In genomic region chr19:12937243-12938053, GRCh38 we compare ENCODE assay signal across 8 cellular contexts. TPM values are rescaled to one million over a fixed set of nuclear protein-coding genes. Genes with fewer than 3 reads are reported as not detected.
A peak's percentile ranks its signal among the peaks of the same experiment; 100 is the strongest.
DNase-seq lines count a peak whose midpoint lies in the region; ATAC-seq and TF ChIP-seq lines count a peak whose summit lies in the region.

No MANE protein-coding gene starts in this region.

- H3K36me3 ChIP-seq in DND-41 (ENCODE audit: insufficient read depth, low read length) (peaks cover 44% of the 10 kb centered on the region), OCI-LY3 (replicated peaks; ENCODE audit: low read depth, low read length) (peaks cover 37% of the 10 kb centered on the region), upper lobe of right lung (peaks cover 30% of the 10 kb centered on the region)

- H3K79me2 ChIP-seq in DND-41 (ENCODE audit: insufficient read depth, low read length) (peaks cover 58% of the 10 kb centered on the region), OCI-LY3 (ENCODE audit: low read length) (peaks cover 52% of the 10 kb centered on the region)

- H4K20me1 ChIP-seq in DND-41 (ENCODE audit: insufficient read depth, low read length) (peaks cover 38% of the 10 kb centered on the region), OCI-LY3 (ENCODE audit: insufficient read depth, low read length) (peaks cover 30% of the 10 kb centered on the region)

- intact Hi-C loops in upper lobe of right lung (cut with DNase I) = no loop called here

- H3K4me3 ChIP-seq in DND-41 (ENCODE audit: low read depth in 1 of 2, low read length in 2 of 2) = peak overlapping the region; percentile 17 to 77; a peak in 3 of 4 replicates
- H3K4me3 ChIP-seq in OCI-LY3 (ENCODE audit: low read length) = peak overlapping the region; percentile 96
- peak overlapping the region; percentile 74 for H3K4me3 ChIP-seq in upper lobe of right lung

- H3K9ac ChIP-seq in DND-41 (ENCODE audit: low read depth, low read length) (peak overlapping the region; percentile 93), OCI-LY3 (ENCODE audit: low read length) (peak overlapping the region; percentile 93)

- peak; percentile 95 for DNase-seq in DND-41
- peak in 17 of 61 donors; percentile 10 to 74 (median 56) for DNase-seq in caudate nucleus (lab: John Stamatoyannopoulos, UW)
- DNase-seq in lung microvascular endothelial cell (ENCODE audit: low read depth in 2 of 2) = peak; percentile 36 to 59
- DNase-seq in upper lobe of right lung = peak; percentile 89
- DNase-seq in ecto neural progenitor cell (ENCODE audit: low spot score) = no peak

- H2AFZ ChIP-seq in DND-41 (ENCODE audit: low read depth, low read length) (peak overlapping the region; percentile 65), OCI-LY3 (ENCODE audit: low read depth, low read length) (no peak overlapping the region)

- ATAC-seq in DND-41 (ENCODE audit: insufficient read depth, low read depth) (peak; percentile 64), HG03558 (IDR thresholded peaks at IDR 0.05; ENCODE audit: extremely low read depth, unreplicated experiment) (peak; percentile 2), upper lobe of right lung (peak; percentile 20), HG03139 (IDR thresholded peaks at IDR 0.05; ENCODE audit: unreplicated experiment) (no peak)

- TF ChIP-seq CTCF in DND-41 (IDR thresholded peaks at IDR 0.05; ENCODE audit: borderline replicate concordance, extremely low read depth, low read length, poor library complexity, severe bottlenecking) (no peak), OCI-LY3 (IDR thresholded peaks at IDR 0.05; ENCODE audit: low read depth, low read length) (no peak; the same call in 1 of the 2 replicates), upper lobe of right lung (IDR thresholded peaks at IDR 0.05) (no peak)

- H3K4me1 ChIP-seq in DND-41 (ENCODE audit: insufficient read depth, low read length) (peaks cover 80% of the 10 kb centered on the region), OCI-LY3 (ENCODE audit: low read length) (peaks cover 55% of the 10 kb centered on the region), upper lobe of right lung (peaks cover 36% of the 10 kb centered on the region)

- peak overlapping the region; percentile 72 for H3K4me2 ChIP-seq in DND-41 (ENCODE audit: insufficient read depth, low read length)
- H3K4me2 ChIP-seq in OCI-LY3 (ENCODE audit: low read length) = peak overlapping the region; percentile 95

- peak overlapping the region; percentile 100 for H3K27ac ChIP-seq in DND-41 (ENCODE audit: low read length)
- H3K27ac ChIP-seq in OCI-LY3 (ENCODE audit: low read length) = peak overlapping the region; percentile 96
- peak overlapping the region; percentile 83 for H3K27ac ChIP-seq in caudate nucleus (ENCODE audit: low read depth, low read length)
- peak overlapping the region; percentile 58 for H3K27ac ChIP-seq in upper lobe of right lung

- no peaks in the 10 kb centered on the region for H3K27me3 ChIP-seq in DND-41 (ENCODE audit: insufficient read depth, low read length, poor library complexity)
- no peaks in the 10 kb centered on the region for H3K27me3 ChIP-seq in OCI-LY3 (ENCODE audit: low read depth, low read length)
- H3K27me3 ChIP-seq in upper lobe of right lung = no peaks in the 10 kb centered on the region

- no peaks in the 10 kb centered on the region for H3K9me3 ChIP-seq in DND-41 (ENCODE audit: insufficient read depth, low read length, severe bottlenecking)
- no peaks in the 10 kb centered on the region for H3K9me3 ChIP-seq in OCI-LY3 (ENCODE audit: insufficient read depth, low read length)
- no peaks in the 10 kb centered on the region for H3K9me3 ChIP-seq in upper lobe of right lung

RNA-seq across cellular contexts. Expression of gene CALR, which starts 1.0 kb away (rescaled TPM):
- 1,060 and 1,340 TPM in 2 replicates for total RNA-seq in lung microvascular endothelial cell
- 991 TPM for total RNA-seq in upper lobe of right lung

RNA-seq across cellular contexts. Expression of gene FARSA, which starts 3.9 kb away (rescaled TPM):
- total RNA-seq in lung microvascular endothelial cell (40.8 and 53.6 TPM in 2 replicates), upper lobe of right lung (39.5 TPM)

RNA-seq across cellular contexts. Expression of gene RAD23A, which starts 8.2 kb away (rescaled TPM):
- 36.8 and 60.5 TPM in 2 replicates for total RNA-seq in lung microvascular endothelial cell
- total RNA-seq in upper lobe of right lung = 109 TPM

RNA-seq across cellular contexts. Expression of gene SYCE2, which starts 18.4 kb away (rescaled TPM):
- total RNA-seq in lung microvascular endothelial cell = under 0.01 and 0.20 TPM in 2 replicates
- not detected for total RNA-seq in upper lobe of right lung

RNA-seq across cellular contexts. Expression of gene GADD45GIP1, which starts 19.6 kb away (rescaled TPM):
- total RNA-seq in lung microvascular endothelial cell (18.5 and 21.1 TPM in 2 replicates), upper lobe of right lung (16.4 TPM)
